13 cellular contexts compared by ENCODE assay signal in genomic region chr16:74560912-74561311, GRCh38.
"Had no signal": no experiment of that assay in that cellular context is flagged by ENCODE, and none has a peak within 500 bp of the region (broad histone marks: within the 10 kb centered on the region; RNA-seq: fewer than 3 reads in every experiment).

No MANE protein-coding gene starts in this region.

- H3K27ac ChIP-seq: ascending aorta, breast epithelium, esophagus squamous epithelium, lower lobe of right lung, pancreas, thyroid gland had no signal

- H3K27me3 Mint-ChIP-seq: stimulated activated naive B cell treated with anti-CD40 and anti-IgM and Interleukin-4, amounts not matched to agents 10 μg/mL and 1 μg/mL and 100 μg/mL, for 72 hours had no signal

- DNase-seq: activated CD4-positive, alpha-beta T cell treated with anti-CD3 and anti-CD28 coated beads, Interleukin-2, amount 50 U/mL, for 4 hours; activated CD4-positive, CD25-positive, alpha-beta regulatory T cell treated with anti-CD3 and anti-CD28 coated beads, Interleukin-2, amount 50 U/mL, for 72 hours; activated naive CD4-positive, alpha-beta T cell treated with Interleukin-2 at 50 U/mL for 16 hours; activated T-cell treated with anti-CD3 and anti-CD28 coated beads for 4 hours; esophagus squamous epithelium; kidney glomerular epithelial cell; lower lobe of right lung; pancreas; stimulated activated naive B cell treated with anti-CD40 and anti-IgM and Interleukin-4, amounts not matched to agents 10 μg/mL and 1 μg/mL and 100 μg/mL, for 72 hours; T-helper 1 cell had no signal

- H3K9me3 ChIP-seq: ascending aorta, breast epithelium, esophagus squamous epithelium, lower lobe of right lung, pancreas, thyroid gland had no signal

- H3K9me3 Mint-ChIP-seq: stimulated activated naive B cell treated with anti-CD40 and anti-IgM and Interleukin-4, amounts not matched to agents 10 μg/mL and 1 μg/mL and 100 μg/mL, for 72 hours had no signal

- H3K4me3 Mint-ChIP-seq: stimulated activated naive B cell treated with anti-CD40 and anti-IgM and Interleukin-4, amounts not matched to agents 10 μg/mL and 1 μg/mL and 100 μg/mL, for 72 hours had no signal

- H3K4me1 ChIP-seq: breast epithelium had no signal

- H3K27me3 ChIP-seq: ascending aorta, breast epithelium, esophagus squamous epithelium, pancreas, thyroid gland had no signal

- H3K36me3 ChIP-seq: ascending aorta, breast epithelium, esophagus squamous epithelium, lower lobe of right lung, pancreas, thyroid gland had no signal

- ATAC-seq: lower lobe of right lung; stimulated activated naive B cell treated with anti-CD40 and anti-IgM and Interleukin-4, amounts not matched to agents 10 μg/mL and 1 μg/mL and 100 μg/mL, for 72 hours had no signal

- H3K4me3 ChIP-seq: ascending aorta, breast epithelium, esophagus squamous epithelium, lower lobe of right lung, pancreas, thyroid gland had no signal
